13 cellular contexts compared by ENCODE assay signal in genomic region chr1:210882414-210883221, GRCh38.
DNase-seq lines count a peak whose midpoint lies in the region; ATAC-seq and TF ChIP-seq lines count a peak whose summit lies in the region.
"Had no signal": no experiment of that assay in that cellular context is flagged by ENCODE, and none has a peak within 500 bp of the region (broad histone marks: within the 10 kb centered on the region; RNA-seq: fewer than 3 reads in every experiment).

No MANE protein-coding gene starts in this region.

- H3K9ac ChIP-seq in mesendoderm (ENCODE audit: low read length): no peak overlapping the region
- H3K9ac ChIP-seq: parathyroid adenoma had no signal

- H3K27me3 ChIP-seq in mesendoderm (ENCODE audit: insufficient read depth, low read length, poor library complexity): no peaks in the 10 kb centered on the region
- H3K27me3 ChIP-seq: tibial artery had no signal

- ATAC-seq in GM18498 (IDR thresholded peaks at IDR 0.05; ENCODE audit: unreplicated experiment): no peak
- ATAC-seq: left ventricle myocardium superior had no signal

- no peak overlapping the region for H4K5ac ChIP-seq in mesendoderm (ENCODE audit: low read length)

- H3K27ac ChIP-seq in mesendoderm (ENCODE audit: low read depth, low read length): no peak overlapping the region
- H3K27ac ChIP-seq: parathyroid adenoma, tibial artery had no signal

- H4K8ac ChIP-seq in mesendoderm (ENCODE audit: low read depth, low read length): no peak overlapping the region

- H2BK15ac ChIP-seq in mesendoderm (replicated peaks; ENCODE audit: low read depth): no peak overlapping the region

- no peak overlapping the region for H2AK5ac ChIP-seq in mesendoderm (ENCODE audit: low read length)

- peak; percentile 72 for DNase-seq in AG10803 (ENCODE audit: low read depth)
- DNase-seq in HPDE6-E6E7 (ENCODE audit: extremely low spot score): peak; percentile 35
- DNase-seq in astrocyte of the cerebellum (ENCODE audit: low read depth): peak; percentile 91
- DNase-seq in mesendoderm: peak; percentile 19
- DNase-seq in NCI-H2081 treated with DMSO at 0.1 percent for 48 hours (lab: John Stamatoyannopoulos, UW): no peak
- no peak for DNase-seq in NCI-H446 treated with DMSO at 0.1 percent for 48 hours (lab: John Stamatoyannopoulos, UW)
- no peak for DNase-seq in stimulated activated CD4-positive, alpha-beta T cell treated with anti-CD3 and anti-CD28 coated beads, Interleukin-4, amount 100 ng/mL, for 4 hours
- DNase-seq: cerebellar nuclear complex, left ventricle myocardium superior, NCI-H1694, tibial artery had no signal

- no peak overlapping the region for H2BK120ac ChIP-seq in mesendoderm (ENCODE audit: low read depth, low read length)

- no peak overlapping the region for H3K4me2 ChIP-seq in mesendoderm (ENCODE audit: low read length)

- in situ Hi-C loops in astrocyte of the cerebellum (cut with HindIII; ENCODE audit: low sequenced_read_pairs): no loop called here

- no peaks in the 10 kb centered on the region for H3K79me2 ChIP-seq in mesendoderm (ENCODE audit: control insufficient read depth, insufficient read depth, low read length)
- H3K79me2 ChIP-seq: parathyroid adenoma had no signal

- no CpG with 5 or more reads among the region's 8 CpGs for WGBS in mesendoderm (ENCODE audit: extremely low coverage, insufficient coverage, low lambda C conversion rate)

- no peaks in the 10 kb centered on the region for H3K36me3 ChIP-seq in mesendoderm (ENCODE audit: control insufficient read depth, insufficient read depth, low read length)
- H3K36me3 ChIP-seq: tibial artery had no signal

- H2BK5ac ChIP-seq in mesendoderm (ENCODE audit: low read length): no peak overlapping the region

- no peak overlapping the region for H3K4me3 ChIP-seq in AG10803 (ENCODE audit: low read length)
- H3K4me3 ChIP-seq in astrocyte of the cerebellum (ENCODE audit: low read depth, low read length): peak overlapping the region; percentile 7
- no peak overlapping the region for H3K4me3 ChIP-seq in mesendoderm (ENCODE audit: low read length)
- H3K4me3 ChIP-seq: tibial artery had no signal

- H3K18ac ChIP-seq in mesendoderm (ENCODE audit: low read length): no peak overlapping the region

- no peak overlapping the region for H3K4ac ChIP-seq in mesendoderm (ENCODE audit: low read depth, low read length)

- H3K4me1 ChIP-seq in mesendoderm (ENCODE audit: control insufficient read depth, low read depth, low read length): no peaks in the 10 kb centered on the region
- H3K4me1 ChIP-seq: parathyroid adenoma, tibial artery had no signal

- H3K56ac ChIP-seq in mesendoderm (ENCODE audit: low read length): no peak overlapping the region

- no peak overlapping the region for H3K23ac ChIP-seq in mesendoderm (ENCODE audit: low read length)

- TF ChIP-seq CTCF in AG10803 (conservative IDR thresholded peaks at IDR 0.05; ENCODE audit: low read length) (no peak), astrocyte of the cerebellum (IDR thresholded peaks at IDR 0.05; ENCODE audit: low read depth, low read length, missing control alignments) (no peak)

- H3K79me1 ChIP-seq in mesendoderm (ENCODE audit: low read length): no peaks in the 10 kb centered on the region

Comparison
In these comparisons a context has a peak if more than half of its experiments do, and no peak if none do; other contexts are left out.
1. DNase-seq: peak in AG10803 (single experiment), HPDE6-E6E7 (single experiment), astrocyte of the cerebellum (single experiment) and mesendoderm (single experiment); none in NCI-H2081 treated with DMSO at 0.1 percent for 48 hours (single experiment), NCI-H446 treated with DMSO at 0.1 percent for 48 hours (single experiment) and stimulated activated CD4-positive, alpha-beta T cell treated with anti-CD3 and anti-CD28 coated beads, Interleukin-4, amount 100 ng/mL, for 4 hours (0 of 2).